In genomic region chr7:104061652-104062051, GRCh38 we compare ENCODE assay signal across 11 cellular contexts.
"Had no signal": no experiment of that assay in that cellular context is flagged by ENCODE, and none has a peak within 500 bp of the region (broad histone marks: within the 10 kb centered on the region; RNA-seq: fewer than 3 reads in every experiment).

No MANE protein-coding gene starts in this region.

- H3K9me3 ChIP-seq: HAP-1 had no signal

- ATAC-seq: GM23338, HCT116 had no signal

- H3K27ac ChIP-seq: GM23248 had no signal

- FAIRE-seq: H1, H54 had no signal

- H3K36me3 ChIP-seq: HAP-1 had no signal

- DNase-seq: GM23248, GOT3, H7, H9, HCEC 1CT, HFFc6 had no signal

- H3K4me3 ChIP-seq: GM23248, GM23338, HAP-1 had no signal

- H2AFZ ChIP-seq: GM23248, GM23338 had no signal

- H3K4me2 ChIP-seq: GM23338 had no signal

- H3K9ac ChIP-seq: GM23248 had no signal
